ENCODE assay signal across 8 cellular contexts in genomic region chr9:111631071-111631971, GRCh38.
DNase-seq lines count a peak whose midpoint lies in the region; ATAC-seq and TF ChIP-seq lines count a peak whose summit lies in the region.

Gene DNAJC25, plus strand, starts transcription at chr9:111631334. Its CDS starts 74 bp downstream, at chr9:111631408.

- peak within 1 kb of the TSS; percentile 37 for H3K27ac ChIP-seq in OCI-LY1 (ENCODE audit: low read depth, low read length, poor library complexity, severe bottlenecking)

- no peak for TF ChIP-seq CTCF in OCI-LY1 (IDR thresholded peaks at IDR 0.05; ENCODE audit: low read length)

- peak within 1 kb of the TSS; percentile 97 for H2AFZ ChIP-seq in OCI-LY1 (ENCODE audit: low read length)

- peaks cover 29% of the 10 kb centered on the region for H3K4me1 ChIP-seq in OCI-LY1 (ENCODE audit: insufficient read depth, low read length, severe bottlenecking)

- no peaks in the 10 kb centered on the region for H3K27me3 ChIP-seq in OCI-LY1 (ENCODE audit: insufficient read depth, low read length)

- H3K9ac ChIP-seq in OCI-LY1 (ENCODE audit: low read length): peak within 1 kb of the TSS; percentile 89

- ATAC-seq in GM21526 (IDR thresholded peaks at IDR 0.05; ENCODE audit: low FRiP score, unreplicated experiment): peak; percentile 96

- H3K79me2 ChIP-seq in OCI-LY1 (ENCODE audit: insufficient read depth, low read length): peaks cover 47% of the 10 kb centered on the region

- no peaks in the 10 kb centered on the region for H4K20me1 ChIP-seq in OCI-LY1 (ENCODE audit: insufficient read depth, low read length)

- no peaks in the 10 kb centered on the region for H3K9me2 ChIP-seq in OCI-LY1 (ENCODE audit: low read depth, low read length)

- peak within 1 kb of the TSS; percentile 90 for H3K4me3 ChIP-seq in OCI-LY1 (ENCODE audit: low read depth, low read length, poor library complexity, severe bottlenecking)

- peak within 1 kb of the TSS; percentile 92 for H3K4me2 ChIP-seq in OCI-LY1 (ENCODE audit: low read length)

- DNase-seq in DMS 273 (lab: John Stamatoyannopoulos, UW; ENCODE audit: unreplicated experiment): peak; percentile 99
- DNase-seq in HuH-7 (ENCODE audit: low spot score): peak; percentile 99
- peak; percentile 91 for DNase-seq in activated T-cell treated with anti-CD3 and anti-CD28 coated beads for 1 hour (ENCODE audit: low read depth)
- DNase-seq in epidermal melanocyte (ENCODE audit: insufficient read length, low spot score): peak; percentile 100
- DNase-seq in middle frontal gyrus (ENCODE audit: extremely low spot score, low spot score): peak; percentile 98
- peak; percentile 92 to 93 for DNase-seq in stimulated activated CD8-positive, alpha-beta memory T cell treated with anti-CD3 and anti-CD28 coated beads, Interleukin-2, amount 100 ng/mL, for 1 hour (ENCODE audit: low read depth in 2 of 2)

- no peaks in the 10 kb centered on the region for H3F3A ChIP-seq in OCI-LY1 (ENCODE audit: insufficient read depth, low read length)

- no peaks in the 10 kb centered on the region for H3K36me3 ChIP-seq in OCI-LY1 (ENCODE audit: insufficient read depth, low read length)

- no peaks in the 10 kb centered on the region for H3K9me3 ChIP-seq in OCI-LY1 (ENCODE audit: low read length)

Comparison
In these comparisons a context has a peak if more than half of its experiments do, and no peak if none do; other contexts are left out.
1. Peak in every context shown above with its lines: DNase-seq, ATAC-seq, H3K4me3 ChIP-seq and H3K27ac ChIP-seq.